Comparison of ENCODE assay signal across 8 cellular contexts in the genomic region with DNA sequence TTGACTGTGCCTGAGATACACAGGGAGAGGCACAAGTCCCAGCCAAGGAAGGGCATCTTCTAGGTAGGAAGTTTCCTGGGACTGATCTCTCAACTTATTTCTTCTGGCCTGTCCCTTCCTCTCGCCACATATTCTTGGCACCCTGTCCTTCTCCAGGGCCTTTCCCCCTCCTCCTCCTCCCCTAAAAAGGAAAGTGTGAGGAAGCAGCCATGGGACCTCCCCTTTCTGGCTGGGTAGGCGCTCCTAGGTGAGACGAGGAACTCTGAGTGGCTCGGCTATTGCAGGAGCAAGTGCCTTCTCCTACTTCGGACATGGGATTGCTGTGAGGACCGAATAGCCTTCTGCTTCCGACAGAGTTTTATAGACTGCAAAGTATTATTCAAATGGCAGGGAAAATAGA. TPM values are rescaled to one million over a fixed set of nuclear protein-coding genes. Genes with fewer than 3 reads are reported as not detected.
DNase-seq lines count a peak whose midpoint lies in the region; ATAC-seq and TF ChIP-seq lines count a peak whose summit lies in the region.

No MANE protein-coding gene starts in this region.

- H4K20me1 ChIP-seq in OCI-LY7 (ENCODE audit: insufficient read depth, low read length), result no peaks in the 10 kb centered on the region
- no peaks in the 10 kb centered on the region for H4K20me1 ChIP-seq in smooth muscle cell (ENCODE audit: low read depth)

- H3K4me3 ChIP-seq in OCI-LY7 (ENCODE audit: low read depth, low read length, poor library complexity, severe bottlenecking), result no peak overlapping the region
- H3K4me3 ChIP-seq in heart left ventricle, result peak overlapping the region in 10 of 12 donors; percentile 10 to 50 (median 38)
- no peak overlapping the region for H3K4me3 ChIP-seq in smooth muscle cell

- TF ChIP-seq CTCF in OCI-LY7 (conservative IDR thresholded peaks at IDR 0.05; ENCODE audit: low read length) (no peak), heart left ventricle (IDR thresholded peaks at IDR 0.05) (no peak), smooth muscle cell (IDR thresholded peaks at IDR 0.05; ENCODE audit: borderline replicate concordance, insufficient read depth, poor library complexity, severe bottlenecking) (no peak)

- H3K9me3 ChIP-seq in OCI-LY7 (ENCODE audit: low read length) (no peaks in the 10 kb centered on the region), heart left ventricle (no peaks in the 10 kb centered on the region), smooth muscle cell (replicated peaks; ENCODE audit: low read depth) (no peaks in the 10 kb centered on the region)

- no peaks in the 10 kb centered on the region for H3K36me3 ChIP-seq in OCI-LY7 (ENCODE audit: insufficient read depth, low read length)
- H3K36me3 ChIP-seq in heart left ventricle, result no peaks in the 10 kb centered on the region
- H3K36me3 ChIP-seq in smooth muscle cell (ENCODE audit: low read depth), result no peaks in the 10 kb centered on the region

- H3F3A ChIP-seq in smooth muscle cell (ENCODE audit: low read depth), result no peaks in the 10 kb centered on the region

- ATAC-seq in GM21528 (IDR thresholded peaks at IDR 0.05; ENCODE audit: low FRiP score, unreplicated experiment) (peak; percentile 10), heart left ventricle (peak; percentile 59 to 83 (median 78)), HG02571 (IDR thresholded peaks at IDR 0.05; ENCODE audit: unreplicated experiment) (no peak)

- H3K4me1 ChIP-seq in OCI-LY7 (ENCODE audit: insufficient read depth, low read length, poor library complexity, severe bottlenecking) (peaks cover 7% of the 10 kb centered on the region), heart left ventricle (peaks cover 0 to 21% (median 5%) of the 10 kb centered on the region in 12 donors), smooth muscle cell (ENCODE audit: low read depth) (no peaks in the 10 kb centered on the region)

- H3K9ac ChIP-seq in smooth muscle cell (ENCODE audit: low read depth), result no peak overlapping the region

- H3K4me2 ChIP-seq in OCI-LY7 (ENCODE audit: low read length) (no peak overlapping the region), smooth muscle cell (peak overlapping the region; percentile 57)

- DNase-seq in OCI-LY7 (ENCODE audit: low spot score) (no peak), heart left ventricle (peak in 1 of 5 donors; percentile 44), smooth muscle cell (lab: John Stamatoyannopoulos, UW; ENCODE audit: unreplicated experiment) (no peak), Kasumi-1 (lab: John Stamatoyannopoulos, UW) (no peak), putamen (ENCODE audit: low spot score) (no peak), NCI-H1105 (lab: John Stamatoyannopoulos, UW) (no peak)

- H3K27ac ChIP-seq in OCI-LY7 (ENCODE audit: low read depth, low read length, poor library complexity, severe bottlenecking), result no peak overlapping the region
- H3K27ac ChIP-seq in heart left ventricle, result peak overlapping the region; percentile 54 to 89 (median 79)
- no peak overlapping the region for H3K27ac ChIP-seq in smooth muscle cell (ENCODE audit: low read depth)

- 38 to 56% (median 41%) methylated on average over 7 of the region's 7 CpGs for WGBS in heart left ventricle, 4 donors
- 95% methylated on average over 7 of the region's 7 CpGs for WGBS in smooth muscle cell (ENCODE audit: low lambda C conversion rate)

- no peaks in the 10 kb centered on the region for H3K9me2 ChIP-seq in OCI-LY7 (ENCODE audit: insufficient read depth, low read length)

- TF ChIP-seq POLR2A in heart left ventricle (IDR thresholded peaks at IDR 0.05), result no peak

- peak overlapping the region; percentile 88 for H2AFZ ChIP-seq in OCI-LY7 (ENCODE audit: low read length)
- peak overlapping the region; percentile 67 for H2AFZ ChIP-seq in smooth muscle cell (ENCODE audit: low read depth)

- no peaks in the 10 kb centered on the region for H3K79me2 ChIP-seq in OCI-LY7 (ENCODE audit: insufficient read depth, low read depth, low read length)
- no peaks in the 10 kb centered on the region for H3K79me2 ChIP-seq in smooth muscle cell (ENCODE audit: low read depth)

- POLR2A ChIA-PET in OCI-LY7 (lab: Charles Lee), result no interaction called here

- BruUV-seq in OCI-LY7 (replicated peaks; lab: Mats Ljungman, UMichigan), result no TSS peak

- H3K27me3 ChIP-seq in heart left ventricle, result no peaks in the 10 kb centered on the region
- H3K27me3 ChIP-seq in smooth muscle cell (ENCODE audit: low read depth), result peaks cover 2% of the 10 kb centered on the region

- CTCF ChIA-PET in OCI-LY7 (lab: Charles Lee; ENCODE audit: unreplicated experiment), result no interaction called here

- intact Hi-C loops in OCI-LY7 (cut with micrococcal nuclease; ENCODE audit: unreplicated experiment) (no loop called here), heart left ventricle (cut with DNase I) (loop anchor here (1.0 to 10.0 kb wide), 8 partner anchors 40 to 515 kb away; a partner anchor contains a TSS)

RNA-seq across cellular contexts. Expression of a gene that starts 15.5 kb away (rescaled TPM):
- total RNA-seq in OCI-LY7 (2014; rRNA removed; shearing (Covaris generic)), result not detected in 2 replicates
- total RNA-seq in OCI-LY7 (2022) (not detected in 2 replicates), heart left ventricle (10 to 100 TPM; 16.5 to 29.1 (median 24.2) TPM), smooth muscle cell (7.6 and 13.0 TPM in 2 replicates)
- polyA plus RNA-seq in heart left ventricle (10 to 100 TPM; 10.4 to 17.3 TPM), smooth muscle cell (4.7 and 6.1 TPM in 2 replicates)

RNA-seq across cellular contexts. Expression of a gene that starts 42.5 kb away (rescaled TPM):
- not detected in 2 replicates for total RNA-seq in OCI-LY7 (2014; rRNA removed; shearing (Covaris generic))
- total RNA-seq in OCI-LY7 (2022) (not detected in 2 replicates), heart left ventricle (10 to 100 TPM in 8 of 9 donors, 1 to 10 TPM in 1; 8.5 to 39.0 (median 15.4) TPM), smooth muscle cell (0.22 and 1.2 TPM in 2 replicates)
- polyA plus RNA-seq in heart left ventricle (10 to 100 TPM; 17.5 TPM), smooth muscle cell (0.05 and 1.3 TPM in 2 replicates)

RNA-seq across cellular contexts. Expression of a gene that starts 54.1 kb away (rescaled TPM):
- total RNA-seq in OCI-LY7 (2014; rRNA removed; shearing (Covaris generic)), result not detected in 2 replicates
- total RNA-seq in OCI-LY7 (2022) (not detected in 2 replicates), heart left ventricle (10 to 100 TPM in 4 of 9 donors, 1 to 10 TPM in 5; 2.3 to 22.8 (median 6.4) TPM), smooth muscle cell (0.18 and 2.3 TPM in 2 replicates)
- polyA plus RNA-seq in heart left ventricle (10 to 100 TPM in 1 of 2 donors, 1 to 10 TPM in 1; 3.7 to 11.2 TPM), smooth muscle cell (0.28 and 0.83 TPM in 2 replicates)

Comparison
In these comparisons a context has a peak if more than half of its experiments do, and no peak if none do; other contexts are left out.
1. H3K27ac ChIP-seq: peak in heart left ventricle (12 of 12); none in OCI-LY7 (single experiment) and smooth muscle cell (single experiment).
2. H3K4me3 ChIP-seq: peak in heart left ventricle (10 of 12); none in OCI-LY7 (single experiment) and smooth muscle cell (single experiment).